ENCODE assay signal across 14 cellular contexts in genomic region chr14:22846811-22847307, GRCh38. TPM values are rescaled to one million over a fixed set of nuclear protein-coding genes. Genes with fewer than 3 reads are reported as not detected.
DNase-seq lines count a peak whose midpoint lies in the region; ATAC-seq, FAIRE-seq and TF ChIP-seq lines count a peak whose summit lies in the region.
"Had no signal": no experiment of that assay in that cellular context is flagged by ENCODE, and none has a peak within 500 bp of the region (broad histone marks: within the 10 kb centered on the region; RNA-seq: fewer than 3 reads in every experiment).

No MANE protein-coding gene starts in this region.

- CTCF ChIA-PET in PC-3 (lab: Charles Lee) (no interaction called here), H1 (lab: Charles Lee; ENCODE audit: partially characterized antibody) (interaction anchor here (1.0 to 56.0 kb wide), 4 partner anchors 9 to 277 kb away, joined by 3 to 1562 read pairs (median 6); partner anchors contain the start of genes MMP14, MRPL52 and SLC7A7)

- 0 out of 2 replicates have a peak overlapping the region, but pooled peaks have one; percentile 9 for H2BK12ac ChIP-seq in H1 (ENCODE audit: low read depth, low read length)

- H4K8ac ChIP-seq in H1 (ENCODE audit: extremely low read depth, insufficient read depth, low read length): 0 out of 2 replicates have a peak overlapping the region, but pooled peaks have one; percentile 42

- peak overlapping the region; percentile 14 for H3K4me3 Mint-ChIP-seq in osteocyte (ENCODE audit: unreplicated experiment)
- H3K4me3 Mint-ChIP-seq in stimulated activated naive CD8-positive, alpha-beta T cell treated with anti-CD3 and anti-CD28 coated beads, Interleukin-15, amount 100 ng/mL, for 72 hours: no peak overlapping the region
- H3K4me3 Mint-ChIP-seq: T-helper 17 cell had no signal

- TF ChIP-seq EP300 in H1 (IDR thresholded peaks at IDR 0.05; ENCODE audit: borderline replicate concordance in 1 of 2, low read depth in 2 of 2, low read length in 2 of 2) (no peak), transverse colon (IDR thresholded peaks at IDR 0.05; ENCODE audit: low read depth) (no peak)

- no peak overlapping the region for H2AFZ ChIP-seq in PC-3 (ENCODE audit: low read length)
- no peak overlapping the region for H2AFZ ChIP-seq in H1 (ENCODE audit: low read length)

- no peak overlapping the region for H3K56ac ChIP-seq in H1 (replicated peaks; ENCODE audit: insufficient read length, low read depth, low read length)

- H2AK5ac ChIP-seq in H1 (ENCODE audit: low read depth, low read length): no peak overlapping the region

- peak overlapping the region; percentile 81 for H3K27ac Mint-ChIP-seq in osteocyte (ENCODE audit: unreplicated experiment)
- H3K27ac Mint-ChIP-seq in stimulated activated naive CD8-positive, alpha-beta T cell treated with anti-CD3 and anti-CD28 coated beads, Interleukin-15, amount 100 ng/mL, for 72 hours: peak overlapping the region in 1 of 2 donors; percentile 38
- H3K27ac Mint-ChIP-seq: T-helper 17 cell had no signal

- no peaks in the 10 kb centered on the region for H3F3A ChIP-seq in PC-3 (ENCODE audit: low read length, unreplicated experiment)

- no peaks in the 10 kb centered on the region for H3K79me2 ChIP-seq in PC-3 (ENCODE audit: low read length)
- no peaks in the 10 kb centered on the region for H3K79me2 ChIP-seq in H1 (ENCODE audit: control insufficient read depth in 1 of 2, insufficient read depth in 2 of 2, low read length in 2 of 2)

- no peaks in the 10 kb centered on the region for H3K23me2 ChIP-seq in H1 (ENCODE audit: low read depth, low read length)

- H3K9me2 ChIP-seq in PC-3 (replicated peaks; ENCODE audit: low read length): no peaks in the 10 kb centered on the region

- TF ChIP-seq CTCF in PC-3 (conservative IDR thresholded peaks at IDR 0.05; ENCODE audit: low read depth, low read length): no peak
- no peak for TF ChIP-seq CTCF in H1 (IDR thresholded peaks at IDR 0.05; ENCODE audit: control extremely low read depth in 1 of 3, insufficient read depth in 1 of 3, low read depth in 1 of 3, low read length in 3 of 3)
- TF ChIP-seq CTCF in osteocyte (IDR thresholded peaks at IDR 0.05): no peak
- TF ChIP-seq CTCF in transverse colon (IDR thresholded peaks at IDR 0.05): no peak

- no peak overlapping the region for H3K23ac ChIP-seq in H1 (ENCODE audit: insufficient read length)

- H3K27me3 ChIP-seq in PC-3 (ENCODE audit: low read length): no peaks in the 10 kb centered on the region
- H3K27me3 ChIP-seq in H1 (replicated peaks in 1 of 4; ENCODE audit: control insufficient read depth in 3 of 4, extremely low read depth in 1 of 4, insufficient read depth in 3 of 4, low read length in 3 of 4): no peaks in the 10 kb centered on the region
- H3K27me3 ChIP-seq in transverse colon: no peaks in the 10 kb centered on the region

- no peak overlapping the region for H3K14ac ChIP-seq in H1 (ENCODE audit: insufficient read length)

- H4K91ac ChIP-seq in H1 (replicated peaks; ENCODE audit: insufficient read length, low read length): peak overlapping the region; percentile 44

- DNase-seq in PC-3 (no peak), H1 (ENCODE audit: low read depth in 1 of 2, low spot score in 2 of 2) (no peak), osteocyte (ENCODE audit: extremely low spot score, unreplicated experiment) (no peak), transverse colon (no peak), DMS79 (lab: John Stamatoyannopoulos, UW) (no peak)
- no peak for DNase-seq in stimulated activated naive CD8-positive, alpha-beta T cell treated with anti-CD3 and anti-CD28 coated beads, Interleukin-15, amount 100 ng/mL, for 72 hours
- DNase-seq: activated naive CD4-positive, alpha-beta T cell treated with Interleukin-2 at 50 U/mL for 16 hours; head of caudate nucleus; KG1; NCI-H187; T-helper 17 cell had no signal

- H3K4me3 ChIP-seq in PC-3 (ENCODE audit: low read length) (no peak overlapping the region), H1 (ENCODE audit: extremely low read depth in 1 of 4, insufficient read depth in 2 of 4, low read depth in 3 of 4, low read length in 4 of 4) (no peak overlapping the region), transverse colon (no peak overlapping the region)
- H3K4me3 ChIP-seq: dorsolateral prefrontal cortex, GM12878 had no signal

- no peaks in the 10 kb centered on the region for H3K9me3 Mint-ChIP-seq in osteocyte (ENCODE audit: unreplicated experiment)
- no peaks in the 10 kb centered on the region for H3K9me3 Mint-ChIP-seq in stimulated activated naive CD8-positive, alpha-beta T cell treated with anti-CD3 and anti-CD28 coated beads, Interleukin-15, amount 100 ng/mL, for 72 hours

- H3K27me3 Mint-ChIP-seq in osteocyte (ENCODE audit: unreplicated experiment): no peaks in the 10 kb centered on the region
- H3K27me3 Mint-ChIP-seq in stimulated activated naive CD8-positive, alpha-beta T cell treated with anti-CD3 and anti-CD28 coated beads, Interleukin-15, amount 100 ng/mL, for 72 hours: peaks cover 52% of the 10 kb centered on the region

- FAIRE-seq in H1 (lab: Jason Lieb, UNC): no peak
- FAIRE-seq: GM12878 had no signal

- H4K20me1 ChIP-seq in PC-3 (ENCODE audit: low read length) (no peaks in the 10 kb centered on the region), H1 (replicated peaks in 1 of 2; ENCODE audit: control insufficient read depth in 1 of 2, insufficient read depth in 2 of 2, low read length in 2 of 2) (peaks cover 0 to 2% of the 10 kb centered on the region in 2 experiments)

- no peak for TF ChIP-seq RAD21 in H1 (IDR thresholded peaks at IDR 0.05 in 1 of 2, conservative IDR thresholded peaks at IDR 0.05 in 1 of 2; ENCODE audit: low read depth in 2 of 2, low read length in 2 of 2)

- H3K9me3 ChIP-seq in PC-3 (ENCODE audit: low read length) (no peaks in the 10 kb centered on the region), H1 (ENCODE audit: insufficient read depth in 2 of 2, low read depth in 1 of 2, low read length in 1 of 2) (no peaks in the 10 kb centered on the region), transverse colon (no peaks in the 10 kb centered on the region)

- H3K4me1 ChIP-seq in PC-3 (ENCODE audit: insufficient read depth, low read length) (peaks cover 25% of the 10 kb centered on the region), H1 (replicated peaks in 1 of 4; ENCODE audit: control insufficient read depth in 3 of 4, insufficient read depth in 4 of 4, low read length in 3 of 4) (peaks cover 4 to 20% (median 10%) of the 10 kb centered on the region in 4 experiments), transverse colon (peaks cover 39 to 63% (median 51%) of the 10 kb centered on the region in 4 donors)

- H3K36me3 ChIP-seq in PC-3 (ENCODE audit: low read depth, low read length) (peaks cover 19% of the 10 kb centered on the region), H1 (ENCODE audit: control insufficient read depth in 2 of 4, insufficient read depth in 4 of 4, low read length in 3 of 4) (peaks cover 4 to 39% (median 25%) of the 10 kb centered on the region in 4 experiments; a peak in 7 of 8 replicates), transverse colon (peaks cover 0 to 44% (median 8%) of the 10 kb centered on the region in 4 donors)

- H2BK20ac ChIP-seq in H1 (ENCODE audit: low read length): no peak overlapping the region

- POLR2A ChIA-PET in PC-3 (lab: Charles Lee; ENCODE audit: unreplicated experiment): no interaction called here
- POLR2A ChIA-PET in H1 (lab: Charles Lee; ENCODE audit: partially characterized antibody): interaction anchor here (2.7 to 13.9 kb wide), 2 partner anchors 13 to 25 kb away, joined by 9 to 203 read pairs; partner anchors contain the start of genes MMP14 and MRPL52

- BruUV-seq in PC-3 (replicated peaks; lab: Mats Ljungman, UMichigan): TSS peak; percentile 18

- no peak for TF ChIP-seq POLR2A in H1 (IDR thresholded peaks at IDR 0.05; ENCODE audit: control extremely low read depth in 1 of 2, low read depth in 2 of 2, low read length in 2 of 2)
- TF ChIP-seq POLR2A in transverse colon (IDR thresholded peaks at IDR 0.05): no peak

- no peak overlapping the region for H4K5ac ChIP-seq in H1 (ENCODE audit: insufficient read length, low read depth, low read length)

- no peaks in the 10 kb centered on the region for H3K79me1 ChIP-seq in H1 (ENCODE audit: low read depth, low read length)

- intact Hi-C loops in PC-3 (cut with micrococcal nuclease): no loop called here
- intact Hi-C loops in transverse colon (cut with DNase I; ENCODE audit: low total_unique reads): no loop called here

- peaks cover 66% of the 10 kb centered on the region for H3K4me1 Mint-ChIP-seq in osteocyte (ENCODE audit: unreplicated experiment)
- H3K4me1 Mint-ChIP-seq in stimulated activated naive CD8-positive, alpha-beta T cell treated with anti-CD3 and anti-CD28 coated beads, Interleukin-15, amount 100 ng/mL, for 72 hours: peaks cover 19% of the 10 kb centered on the region

- H3K18ac ChIP-seq in H1 (ENCODE audit: extremely low read depth, low read length): no peak overlapping the region; the same call in 1 of the 2 replicates

- H3K4me2 ChIP-seq in PC-3 (ENCODE audit: low read length) (no peak overlapping the region), H1 (ENCODE audit: insufficient read depth in 1 of 2, low read depth in 2 of 2, low read length in 2 of 2) (no peak overlapping the region)

- H2BK5ac ChIP-seq in H1 (ENCODE audit: low read depth, low read length): no peak overlapping the region

- H3K9ac ChIP-seq in PC-3 (ENCODE audit: low read length) (no peak overlapping the region), H1 (replicated peaks in 1 of 4; ENCODE audit: extremely low read depth in 1 of 4, low read depth in 3 of 4, low read length in 3 of 4) (no peak overlapping the region; a peak in 1 of 7 replicates)

- H2BK120ac ChIP-seq in H1 (replicated peaks; ENCODE audit: low read depth, low read length): no peak overlapping the region

- 0 out of 2 replicates have a peak overlapping the region, but pooled peaks have one; percentile 81 for H2BK15ac ChIP-seq in H1 (ENCODE audit: low read length)

- in situ Hi-C loops in transverse colon (cut with MboI; ENCODE audit: low pct_ligation_motif_present in 1 of 4, low pct_unique_long_range_greater_than_20kb in 1 of 4, low sequenced_read_pairs in 3 of 4): loop anchor here in 2 of 4 donors (10.0 to 25.0 kb wide), 2 partner anchors 260 to 282 kb away; partner anchors contain the start of genes ABHD4 (in 1 of the 2) and DAD1 (in 1 of the 2)

- H3K36me3 Mint-ChIP-seq in osteocyte (ENCODE audit: unreplicated experiment): peaks cover 39% of the 10 kb centered on the region

- no peak for ATAC-seq in PC-3
- no peak for ATAC-seq in HG03039 (IDR thresholded peaks at IDR 0.05; ENCODE audit: unreplicated experiment)
- ATAC-seq in stimulated activated naive CD8-positive, alpha-beta T cell treated with anti-CD3 and anti-CD28 coated beads, Interleukin-15, amount 100 ng/mL, for 72 hours: no peak
- ATAC-seq: GM12878, T-helper 17 cell had no signal

- H3K4ac ChIP-seq in H1 (replicated peaks; ENCODE audit: insufficient read length, low read depth, low read length): no peak overlapping the region

- 76% methylated on average over 6 of the region's 11 CpGs; no CpG with 5 or more reads in 1 of the 2 experiments for WGBS in H1 (ENCODE audit: extremely low coverage in 1 of 2, insufficient coverage in 1 of 2, insufficient read length in 1 of 2, insufficient replicate concordance in 2 of 2, low coverage in 1 of 2, low lambda C conversion rate in 2 of 2, missing lambda C conversion rate in 1 of 2), 2 experiments
- WGBS in transverse colon (ENCODE audit: low coverage in 1 of 2), 2 donors: 44 to 70% methylated on average over 3 to 11 of the region's 11 CpGs

- no peak overlapping the region for H3K27ac ChIP-seq in PC-3 (ENCODE audit: low read length)
- no peak overlapping the region for H3K27ac ChIP-seq in H1 (ENCODE audit: low read depth, low read length)
- H3K27ac ChIP-seq in transverse colon: peak overlapping the region; percentile 76 to 92 (median 85)

RNA-seq across cellular contexts. Expression of gene MMP14, which starts 10.5 kb away (rescaled TPM):
- 80.4 and 85.0 TPM in 2 replicates for total RNA-seq in PC-3 (2014; rRNA removed)
- 83.1 and 86.8 TPM in 2 replicates for total RNA-seq in H1 (2021; fragmentation: NEBNext Ultra II Directional; extraction: Animal tissue kit (Norgen Biotek cat#: 25700))
- polyA plus RNA-seq in H1 (2011; rRNA removed): 58.2 and 81.6 TPM in 2 replicates
- 61.6 TPM for polyA plus RNA-seq in H1 (2011; cell fraction: cytosol; rRNA removed)
- polyA plus RNA-seq in H1 (2011; cell fraction: nucleus; rRNA removed): 147 TPM
- 54.3 to 67.5 TPM (median 63.3 TPM) in 4 replicates for polyA plus RNA-seq in H1 (2012, experiment 1 of 2)
- polyA plus RNA-seq in H1 (2012, experiment 2 of 2): 60.0 TPM
- 277 TPM for polyA plus RNA-seq in H1 (2013, experiment 1 of 2)
- 290 TPM for polyA plus RNA-seq in H1 (2013, experiment 2 of 2)
- 46.1 and 61.0 TPM in 2 replicates for polyA minus RNA-seq in H1 (2011; rRNA and poly(A)+ RNA removed)
- 28.2 TPM for polyA minus RNA-seq in H1 (2011; cell fraction: cytosol; rRNA and poly(A)+ RNA removed)
- polyA minus RNA-seq in H1 (2011; cell fraction: nucleus; rRNA and poly(A)+ RNA removed): 24.5 TPM
- total RNA-seq in osteocyte: 490 and 518 TPM in 2 replicates
- total RNA-seq in transverse colon: 10 to 100 TPM; 59.5 to 91.6 (median 73.1) TPM

RNA-seq across cellular contexts. Expression of gene MRPL52, which starts 17.2 kb away (rescaled TPM):
- total RNA-seq in PC-3 (2014; rRNA removed): 114 and 180 TPM in 2 replicates
- 172 and 176 TPM in 2 replicates for total RNA-seq in H1 (2021; fragmentation: NEBNext Ultra II Directional; extraction: Animal tissue kit (Norgen Biotek cat#: 25700))
- polyA plus RNA-seq in H1 (2011; rRNA removed): 70.5 and 109 TPM in 2 replicates
- 108 TPM for polyA plus RNA-seq in H1 (2011; cell fraction: cytosol; rRNA removed)
- 74.0 TPM for polyA plus RNA-seq in H1 (2011; cell fraction: nucleus; rRNA removed)
- polyA plus RNA-seq in H1 (2012, experiment 1 of 2): 186 to 208 TPM (median 197 TPM) in 4 replicates
- 516 TPM for polyA plus RNA-seq in H1 (2012, experiment 2 of 2)
- polyA plus RNA-seq in H1 (2013, experiment 1 of 2): 328 TPM
- polyA plus RNA-seq in H1 (2013, experiment 2 of 2): 334 TPM
- 9.8 and 12.4 TPM in 2 replicates for polyA minus RNA-seq in H1 (2011; rRNA and poly(A)+ RNA removed)
- polyA minus RNA-seq in H1 (2011; cell fraction: cytosol; rRNA and poly(A)+ RNA removed): 41.0 TPM
- polyA minus RNA-seq in H1 (2011; cell fraction: nucleus; rRNA and poly(A)+ RNA removed): 34.9 TPM
- 74.3 and 74.7 TPM in 2 replicates for total RNA-seq in osteocyte
- 10 to 100 TPM in 2 of 4 donors, 1 to 10 TPM in 1, not detected in 1; 7.5 to 44.3 (median 23.8) TPM for total RNA-seq in transverse colon

RNA-seq across cellular contexts. Expression of gene LRP10, which starts 24.7 kb away (rescaled TPM):
- total RNA-seq in PC-3 (2014; rRNA removed) (46.5 and 59.3 TPM in 2 replicates), osteocyte (171 and 182 TPM in 2 replicates), transverse colon (100 to 1,000 TPM in 3 of 4 donors, 10 to 100 TPM in 1; 88.8 to 232 (median 180) TPM)
- total RNA-seq in H1 (2021; fragmentation: NEBNext Ultra II Directional; extraction: Animal tissue kit (Norgen Biotek cat#: 25700)): 15.6 and 15.7 TPM in 2 replicates
- polyA plus RNA-seq in H1 (2011; rRNA removed): 12.4 and 22.8 TPM in 2 replicates
- polyA plus RNA-seq in H1 (2011; cell fraction: cytosol; rRNA removed): 10.6 TPM
- 21.0 TPM for polyA plus RNA-seq in H1 (2011; cell fraction: nucleus; rRNA removed)
- 10.6 to 17.3 TPM (median 14.7 TPM) in 4 replicates for polyA plus RNA-seq in H1 (2012, experiment 1 of 2)
- polyA plus RNA-seq in H1 (2012, experiment 2 of 2): 13.0 TPM
- 15.4 TPM for polyA plus RNA-seq in H1 (2013, experiment 1 of 2)
- polyA plus RNA-seq in H1 (2013, experiment 2 of 2): 15.6 TPM
- 21.1 and 22.8 TPM in 2 replicates for polyA minus RNA-seq in H1 (2011; rRNA and poly(A)+ RNA removed)
- 13.1 TPM for polyA minus RNA-seq in H1 (2011; cell fraction: cytosol; rRNA and poly(A)+ RNA removed)
- 11.9 TPM for polyA minus RNA-seq in H1 (2011; cell fraction: nucleus; rRNA and poly(A)+ RNA removed)

RNA-seq across cellular contexts. Expression of gene SLC7A7, which starts 31.6 kb away (rescaled TPM):
- total RNA-seq in PC-3 (2014; rRNA removed) (not detected in 2 replicates), osteocyte (1.2 and 1.6 TPM in 2 replicates), transverse colon (10 to 100 TPM in 3 of 4 donors, under 1 TPM in 1; 1.00 to 67.0 (median 33.6) TPM)
- total RNA-seq in H1 (2021; fragmentation: NEBNext Ultra II Directional; extraction: Animal tissue kit (Norgen Biotek cat#: 25700)): 5.8 and 6.3 TPM in 2 replicates
- 14.9 and 15.0 TPM in 2 replicates for polyA plus RNA-seq in H1 (2011; rRNA removed)
- polyA plus RNA-seq in H1 (2011; cell fraction: cytosol; rRNA removed): 10.3 TPM
- 8.1 TPM for polyA plus RNA-seq in H1 (2011; cell fraction: nucleus; rRNA removed)
- polyA plus RNA-seq in H1 (2012, experiment 1 of 2): 5.0 to 6.8 TPM (median 5.6 TPM) in 4 replicates
- 4.1 TPM for polyA plus RNA-seq in H1 (2012, experiment 2 of 2)
- 7.1 TPM for polyA plus RNA-seq in H1 (2013, experiment 1 of 2)
- 7.1 TPM for polyA plus RNA-seq in H1 (2013, experiment 2 of 2)
- 11.7 and 13.5 TPM in 2 replicates for polyA minus RNA-seq in H1 (2011; rRNA and poly(A)+ RNA removed)
- polyA minus RNA-seq in H1 (2011; cell fraction: cytosol; rRNA and poly(A)+ RNA removed): 3.2 TPM
- 5.0 TPM for polyA minus RNA-seq in H1 (2011; cell fraction: nucleus; rRNA and poly(A)+ RNA removed)

RNA-seq across cellular contexts. Expression of gene REM2, which starts 36.2 kb away (rescaled TPM):
- total RNA-seq in PC-3 (2014; rRNA removed): 0.18 TPM in 1 of 2 replicates, not detected in the other
- total RNA-seq in H1 (2021; fragmentation: NEBNext Ultra II Directional; extraction: Animal tissue kit (Norgen Biotek cat#: 25700)): 1.1 and 1.3 TPM in 2 replicates
- polyA plus RNA-seq in H1 (2011; rRNA removed): 0.78 and 1.00 TPM in 2 replicates
- polyA plus RNA-seq in H1 (2011; cell fraction: cytosol; rRNA removed): 1.4 TPM
- 2.2 TPM for polyA plus RNA-seq in H1 (2011; cell fraction: nucleus; rRNA removed)
- 0.96 to 1.6 TPM (median 1.2 TPM) in 4 replicates for polyA plus RNA-seq in H1 (2012, experiment 1 of 2)
- 1.3 TPM for polyA plus RNA-seq in H1 (2012, experiment 2 of 2)
- polyA plus RNA-seq in H1 (2013, experiment 1 of 2): 1.5 TPM
- polyA plus RNA-seq in H1 (2013, experiment 2 of 2): 1.4 TPM
- polyA minus RNA-seq in H1 (2011; rRNA and poly(A)+ RNA removed): 0.34 and 0.73 TPM in 2 replicates
- not detected for polyA minus RNA-seq in H1 (2011; cell fraction: cytosol; rRNA and poly(A)+ RNA removed)
- polyA minus RNA-seq in H1 (2011; cell fraction: nucleus; rRNA and poly(A)+ RNA removed): 1.8 TPM
- 0.18 and 0.35 TPM in 2 replicates for total RNA-seq in osteocyte
- 1 to 10 TPM in 2 of 4 donors, under 1 TPM in 1, not detected in 1; 0.27 to 5.2 (median 2.1) TPM for total RNA-seq in transverse colon

Comparison
In these comparisons a context has a peak if more than half of its experiments do, and no peak if none do; other contexts are left out.
1. H3K27ac ChIP-seq: peak in transverse colon (4 of 4); none in PC-3 (single experiment) and H1 (single experiment).